Comparison of ENCODE assay signal across 18 cellular contexts in genomic region chr1:229111703-229112319, GRCh38.
A peak's percentile ranks its signal among the peaks of the same experiment; 100 is the strongest.
DNase-seq lines count a peak whose midpoint lies in the region; ATAC-seq and TF ChIP-seq lines count a peak whose summit lies in the region.
"Had no signal": no experiment of that assay in that cellular context is flagged by ENCODE, and none has a peak within 500 bp of the region (broad histone marks: within the 10 kb centered on the region; RNA-seq: fewer than 3 reads in every experiment).

No MANE protein-coding gene starts in this region.

- H3K27me3 ChIP-seq in breast epithelium (no peaks in the 10 kb centered on the region), muscle layer of colon (ENCODE audit: control insufficient read depth in 1 of 2, insufficient read depth in 2 of 2, low read length in 2 of 2) (no peaks in the 10 kb centered on the region), PC-9 (ENCODE audit: insufficient read depth, low read depth) (peaks cover 57% of the 10 kb centered on the region)
- H3K27me3 ChIP-seq: BLaER1 had no signal

- CTCF ChIA-PET in MCF 10A (lab: Yijun Ruan, JAX) (interaction anchor here (0.6 kb wide), 2 partner anchors 11 to 23 kb away, joined by 3 read pairs; no protein-coding TSS in a partner anchor), RWPE1 (lab: Yijun Ruan, JAX) (interaction anchor here (0.5 to 0.6 kb wide), 3 partner anchors 31 to 159 kb away, joined by 3 read pairs; no protein-coding TSS in a partner anchor), PC-9 (lab: Charles Lee) (no interaction called here)

- H3K27ac Mint-ChIP-seq in MCF 10A (ENCODE audit: low read depth, unreplicated experiment) = no peak overlapping the region
- H3K27ac Mint-ChIP-seq: CD8-positive, alpha-beta T cell; GM23338 had no signal

- no peak for ATAC-seq in GM21390 (IDR thresholded peaks at IDR 0.05; ENCODE audit: unreplicated experiment)
- ATAC-seq: CD8-positive, alpha-beta T cell; GM23338 had no signal

- intact Hi-C loops in MCF 10A (cut with micrococcal nuclease) = no loop called here
- intact Hi-C loops in breast epithelium (cut with DNase I; ENCODE audit: low total_unique reads) = no loop called here
- intact Hi-C loops in PC-9 (cut with micrococcal nuclease; ENCODE audit: unreplicated experiment) = no loop called here
- intact Hi-C loops in posterior vena cava (cut with DNase I) = no loop called here

- H3K4me1 ChIP-seq in breast epithelium (no peaks in the 10 kb centered on the region), muscle layer of colon (ENCODE audit: insufficient read depth, low read length) (peaks cover 76% of the 10 kb centered on the region), PC-9 (replicated peaks; ENCODE audit: insufficient read depth) (no peaks in the 10 kb centered on the region)

- no peaks in the 10 kb centered on the region for H3K9me3 Mint-ChIP-seq in MCF 10A (ENCODE audit: unreplicated experiment)
- H3K9me3 Mint-ChIP-seq: CD8-positive, alpha-beta T cell; GM23338 had no signal

- no peak overlapping the region for H3K4me3 Mint-ChIP-seq in MCF 10A (ENCODE audit: unreplicated experiment)
- H3K4me3 Mint-ChIP-seq: CD8-positive, alpha-beta T cell; GM23338 had no signal

- TF ChIP-seq CTCF in MCF 10A (IDR thresholded peaks at IDR 0.05; ENCODE audit: unreplicated experiment) (no peak), breast epithelium (IDR thresholded peaks at IDR 0.05) (no peak), fibroblast of the aortic adventitia (IDR thresholded peaks at IDR 0.05; ENCODE audit: insufficient read depth, low read length) (no peak), RWPE1 (conservative IDR thresholded peaks at IDR 0.05; ENCODE audit: low read depth) (no peak), PC-9 (conservative IDR thresholded peaks at IDR 0.05) (no peak)

- H3K27ac ChIP-seq in breast epithelium (no peak overlapping the region), muscle layer of colon (ENCODE audit: low read depth, low read length) (peak overlapping the region; percentile 21), RWPE1 (no peak overlapping the region), PC-9 (no peak overlapping the region)
- H3K27ac ChIP-seq: BLaER1 had no signal

- no peaks in the 10 kb centered on the region for H3F3A ChIP-seq in PC-9 (ENCODE audit: insufficient read depth, low read depth)

- peaks cover 11% of the 10 kb centered on the region for H3K27me3 Mint-ChIP-seq in MCF 10A (ENCODE audit: insufficient read depth, unreplicated experiment)

- no peaks in the 10 kb centered on the region for H3K79me2 ChIP-seq in PC-9 (ENCODE audit: low read depth)

- BruUV-seq in MCF 10A (replicated peaks; lab: Mats Ljungman, UMichigan) (no TSS peak), PC-9 (replicated peaks; lab: Mats Ljungman, UMichigan) (no TSS peak)

- no peak overlapping the region for H2AFZ ChIP-seq in PC-9
- H2AFZ ChIP-seq: GM23338 had no signal

- peak; percentile 35 for DNase-seq in MCF 10A (ENCODE audit: unreplicated experiment)
- no peak for DNase-seq in breast epithelium (ENCODE audit: low spot score in 2 of 2)
- DNase-seq in fibroblast of the aortic adventitia (ENCODE audit: low read depth) = peak; percentile 37
- DNase-seq in RWPE1 (ENCODE audit: low spot score) = no peak
- DNase-seq in PC-9 = no peak
- DNase-seq in posterior vena cava (ENCODE audit: low spot score) = no peak
- DNase-seq: CD8-positive, alpha-beta T cell; DND-41; NCI-H2029; NCI-H2171 treated with DMSO at 0.1 percent for 48 hours; NCI-H446 treated with DMSO at 0.1 percent for 48 hours; NCI-H748 treated with DMSO at 0.1 percent for 48 hours; OCI-M1; RPMI8226 had no signal

- peaks cover 4% of the 10 kb centered on the region for H3K36me3 Mint-ChIP-seq in MCF 10A (ENCODE audit: insufficient read depth, unreplicated experiment)
- H3K36me3 Mint-ChIP-seq: CD8-positive, alpha-beta T cell had no signal

- H3K9ac ChIP-seq in muscle layer of colon (ENCODE audit: low read length) = no peak overlapping the region
- H3K9ac ChIP-seq: BLaER1 had no signal

- H3K9me3 ChIP-seq in breast epithelium (no peaks in the 10 kb centered on the region), muscle layer of colon (ENCODE audit: low read length) (no peaks in the 10 kb centered on the region), PC-9 (ENCODE audit: insufficient read depth, low read depth) (no peaks in the 10 kb centered on the region)
- H3K9me3 ChIP-seq: BLaER1 had no signal

- H3K4me2 ChIP-seq in PC-9 = no peak overlapping the region
- H3K4me2 ChIP-seq: BLaER1, GM23338 had no signal

- POLR2A ChIA-PET in MCF 10A (lab: Yijun Ruan, JAX) (no interaction called here), RWPE1 (lab: Yijun Ruan, JAX; ENCODE audit: low non-redundant PET) (no interaction called here), PC-9 (lab: Charles Lee; ENCODE audit: unreplicated experiment) (no interaction called here)

- H4K20me1 ChIP-seq in PC-9 (ENCODE audit: insufficient read depth) = no peaks in the 10 kb centered on the region
- H4K20me1 ChIP-seq: BLaER1 had no signal

- H3K4me1 Mint-ChIP-seq in MCF 10A (ENCODE audit: insufficient read depth, unreplicated experiment) = no peaks in the 10 kb centered on the region

- no peak overlapping the region for H3K4me3 ChIP-seq in breast epithelium
- no peak overlapping the region for H3K4me3 ChIP-seq in fibroblast of the aortic adventitia (ENCODE audit: low read depth, low read length)
- no peak overlapping the region for H3K4me3 ChIP-seq in muscle layer of colon (ENCODE audit: low read depth in 1 of 2, low read length in 2 of 2)
- no peak overlapping the region for H3K4me3 ChIP-seq in PC-9
- H3K4me3 ChIP-seq: BLaER1, GM23338 had no signal

- no peak for TF ChIP-seq POLR2A in breast epithelium (IDR thresholded peaks at IDR 0.05)

- H3K9me2 ChIP-seq in PC-9 (ENCODE audit: insufficient read depth) = no peaks in the 10 kb centered on the region

- no peaks in the 10 kb centered on the region for H3K36me3 ChIP-seq in breast epithelium
- H3K36me3 ChIP-seq in muscle layer of colon (ENCODE audit: insufficient read depth, low read length) = no peaks in the 10 kb centered on the region
- H3K36me3 ChIP-seq in PC-9 (ENCODE audit: low read depth) = no peaks in the 10 kb centered on the region
- H3K36me3 ChIP-seq: BLaER1 had no signal

Comparison
In these comparisons a context has a peak if more than half of its experiments do, and no peak if none do; other contexts are left out.
1. DNase-seq: peak in MCF 10A (single experiment) and fibroblast of the aortic adventitia (single experiment); none in breast epithelium (0 of 2), RWPE1 (single experiment), PC-9 (0 of 2) and posterior vena cava (single experiment).